In the genomic region with DNA sequence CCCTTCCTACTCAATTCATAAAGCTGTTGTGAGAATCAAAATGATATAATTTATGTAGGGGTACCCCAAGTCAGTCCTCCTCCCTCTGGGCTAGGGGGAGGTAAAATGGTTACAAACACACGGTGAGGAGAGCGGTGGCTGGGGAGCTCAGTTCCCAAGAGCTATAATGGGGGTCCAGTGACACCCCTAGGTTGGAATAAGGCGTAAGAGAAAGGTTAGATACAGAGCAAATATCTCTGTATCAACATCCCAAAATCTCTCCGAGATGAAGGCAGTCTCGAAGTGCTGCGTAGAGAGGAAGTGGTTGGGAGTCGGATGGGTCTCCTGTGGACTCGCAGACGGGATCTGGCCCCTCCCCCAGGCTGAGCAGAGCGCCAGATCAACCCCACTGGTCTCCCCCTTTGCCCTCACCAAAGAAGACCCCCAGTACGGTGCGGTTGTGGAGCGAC, we compare ENCODE assay signal across 13 cellular contexts. TPM values are rescaled to one million over a fixed set of nuclear protein-coding genes. Genes with fewer than 3 reads are reported as not detected.
DNase-seq lines count a peak whose midpoint lies in the region; ATAC-seq and TF ChIP-seq lines count a peak whose summit lies in the region.
"Had no signal": no experiment of that assay in that cellular context is flagged by ENCODE, and none has a peak within 500 bp of the region (broad histone marks: within the 10 kb centered on the region; RNA-seq: fewer than 3 reads in every experiment).

No MANE protein-coding gene starts in this region.

- peak overlapping the region; percentile 75 for H3K4me3 Mint-ChIP-seq in activated naive CD4-positive, alpha-beta T cell treated with anti-CD3 and anti-CD28 coated beads, Interleukin-2, amount 50 U/mL, for 24 hours
- peak overlapping the region; percentile 68 to 72 for H3K4me3 Mint-ChIP-seq in activated T-cell treated with anti-CD3 and anti-CD28 coated beads, Interleukin-2, amount 50 U/mL, for 72 hours

- H3K36me3 Mint-ChIP-seq in activated naive CD4-positive, alpha-beta T cell treated with anti-CD3 and anti-CD28 coated beads, Interleukin-2, amount 50 U/mL, for 24 hours = no peaks in the 10 kb centered on the region
- H3K36me3 Mint-ChIP-seq in activated T-cell treated with anti-CD3 and anti-CD28 coated beads, Interleukin-2, amount 50 U/mL, for 72 hours (ENCODE audit: insufficient read depth in 2 of 2) = no peaks in the 10 kb centered on the region

- intact Hi-C loops in gastrocnemius medialis (cut with DNase I; ENCODE audit: low total_unique reads) = no loop called here

- in situ Hi-C loops in gastrocnemius medialis (cut with MboI; ENCODE audit: low sequenced_read_pairs in 4 of 4) = no loop called here

- no peak overlapping the region for H3K27ac Mint-ChIP-seq in activated naive CD4-positive, alpha-beta T cell treated with anti-CD3 and anti-CD28 coated beads, Interleukin-2, amount 50 U/mL, for 24 hours
- no peak overlapping the region for H3K27ac Mint-ChIP-seq in activated T-cell treated with anti-CD3 and anti-CD28 coated beads, Interleukin-2, amount 50 U/mL, for 72 hours

- H3K4me1 ChIP-seq in iPS-20b (ENCODE audit: insufficient read depth, low read length) (no peaks in the 10 kb centered on the region; the same call in 1 of the 2 replicates), suprapubic skin (peaks cover 43% of the 10 kb centered on the region), gastrocnemius medialis (peaks cover 3 to 14% of the 10 kb centered on the region in 2 donors)

- H3K9ac ChIP-seq in iPS-20b (ENCODE audit: low read depth, low read length) = no peak overlapping the region
- H3K9ac ChIP-seq: BLaER1 had no signal

- H3K4me1 Mint-ChIP-seq in activated naive CD4-positive, alpha-beta T cell treated with anti-CD3 and anti-CD28 coated beads, Interleukin-2, amount 50 U/mL, for 24 hours = peaks cover 32% of the 10 kb centered on the region
- peaks cover 17% of the 10 kb centered on the region for H3K4me1 Mint-ChIP-seq in activated T-cell treated with anti-CD3 and anti-CD28 coated beads, Interleukin-2, amount 50 U/mL, for 72 hours (ENCODE audit: low read depth)

- no peaks in the 10 kb centered on the region for H3K36me3 ChIP-seq in iPS-20b (ENCODE audit: insufficient read depth, low read depth, low read length)
- no peaks in the 10 kb centered on the region for H3K36me3 ChIP-seq in suprapubic skin
- H3K36me3 ChIP-seq in gastrocnemius medialis = no peaks in the 10 kb centered on the region
- H3K36me3 ChIP-seq: BLaER1 had no signal

- H3K27ac ChIP-seq in iPS-20b (ENCODE audit: low read length) = no peak overlapping the region
- no peak overlapping the region for H3K27ac ChIP-seq in suprapubic skin
- H3K27ac ChIP-seq in gastrocnemius medialis = no peak overlapping the region
- H3K27ac ChIP-seq: BLaER1 had no signal

- no peaks in the 10 kb centered on the region for H3K9me3 Mint-ChIP-seq in activated naive CD4-positive, alpha-beta T cell treated with anti-CD3 and anti-CD28 coated beads, Interleukin-2, amount 50 U/mL, for 24 hours
- no peaks in the 10 kb centered on the region for H3K9me3 Mint-ChIP-seq in activated T-cell treated with anti-CD3 and anti-CD28 coated beads, Interleukin-2, amount 50 U/mL, for 72 hours

- TF ChIP-seq CTCF in suprapubic skin (IDR thresholded peaks at IDR 0.05) = no peak
- TF ChIP-seq CTCF in gastrocnemius medialis (IDR thresholded peaks at IDR 0.05 in 4 of 5, conservative IDR thresholded peaks at IDR 0.05 in 1 of 5) = no peak

- H3K9me3 ChIP-seq in iPS-20b (ENCODE audit: insufficient read depth, low read depth, low read length) = peaks cover 11% of the 10 kb centered on the region; the same call in 1 of the 2 replicates
- H3K9me3 ChIP-seq in suprapubic skin = no peaks in the 10 kb centered on the region
- no peaks in the 10 kb centered on the region for H3K9me3 ChIP-seq in gastrocnemius medialis

- peaks cover 58% of the 10 kb centered on the region for H3K27me3 Mint-ChIP-seq in activated naive CD4-positive, alpha-beta T cell treated with anti-CD3 and anti-CD28 coated beads, Interleukin-2, amount 50 U/mL, for 24 hours
- peaks cover 74% of the 10 kb centered on the region for H3K27me3 Mint-ChIP-seq in activated T-cell treated with anti-CD3 and anti-CD28 coated beads, Interleukin-2, amount 50 U/mL, for 72 hours (ENCODE audit: low read depth)

- no peak for TF ChIP-seq POLR2A in suprapubic skin (IDR thresholded peaks at IDR 0.05)
- no peak for TF ChIP-seq POLR2A in gastrocnemius medialis (IDR thresholded peaks at IDR 0.05)

- DNase-seq in activated naive CD4-positive, alpha-beta T cell treated with anti-CD3 and anti-CD28 coated beads, Interleukin-2, amount 50 U/mL, for 16 hours = no peak
- DNase-seq in activated T-cell treated with anti-CD3 and anti-CD28 coated beads, Interleukin-2, amount 50 U/mL, for 72 hours = no peak
- DNase-seq in suprapubic skin (ENCODE audit: low spot score in 2 of 2) = no peak
- no peak for DNase-seq in gastrocnemius medialis
- no peak for DNase-seq in NCI-H1105 (lab: John Stamatoyannopoulos, UW)
- DNase-seq: activated CD4-positive, alpha-beta T cell treated with anti-CD3 and anti-CD28 coated beads, Interleukin-2, amount 50 U/mL, for 4 hours; RPMI8226; stimulated activated naive CD4-positive, alpha-beta T cell had no signal

- H3K4me3 ChIP-seq in iPS-20b (ENCODE audit: low read length) (peak overlapping the region; percentile 50; the same call in 1 of the 2 replicates), suprapubic skin (peak overlapping the region; percentile 30), gastrocnemius medialis (peak overlapping the region in 1 of 4 donors; percentile 11)

- ATAC-seq in activated T-cell treated with anti-CD3 and anti-CD28 coated beads, Interleukin-2, amount 50 U/mL, for 72 hours (replicated peaks in 1 of 2) = peak in 1 of 2 donors; percentile 4
- ATAC-seq in GM18867 (IDR thresholded peaks at IDR 0.05; ENCODE audit: unreplicated experiment) (no peak), gastrocnemius medialis (no peak)

- 5% methylated on average over 10 of the region's 13 CpGs for WGBS in suprapubic skin

- TF ChIP-seq EP300 in suprapubic skin (IDR thresholded peaks at IDR 0.05) = no peak

- H3K27me3 ChIP-seq in iPS-20b (ENCODE audit: insufficient read depth, low read length) = peaks cover 93% of the 10 kb centered on the region
- peaks cover 84% of the 10 kb centered on the region for H3K27me3 ChIP-seq in suprapubic skin
- peaks cover 73 to 83% (median 82%) of the 10 kb centered on the region in 3 donors for H3K27me3 ChIP-seq in gastrocnemius medialis

RNA-seq across cellular contexts. Expression of a gene that starts 1.8 kb away (rescaled TPM):
- total RNA-seq in activated T-cell treated with anti-CD3 and anti-CD28 coated beads, Interleukin-2, amount 50 U/mL, for 72 hours = under 1 TPM; 0.14 to 0.31 TPM
- total RNA-seq in suprapubic skin (10 to 100 TPM in 2 of 4 donors, 1 to 10 TPM in 2; 2.3 to 32.6 (median 6.9) TPM), gastrocnemius medialis (not detected)
- total RNA-seq: lung microvascular endothelial cell had no signal

RNA-seq across cellular contexts. Expression of a gene that starts 2.0 kb away (rescaled TPM):
- total RNA-seq in activated T-cell treated with anti-CD3 and anti-CD28 coated beads, Interleukin-2, amount 50 U/mL, for 72 hours = not detected
- total RNA-seq in suprapubic skin (not detected), gastrocnemius medialis (not detected)
- total RNA-seq: lung microvascular endothelial cell had no signal

RNA-seq across cellular contexts. Expression of a gene that starts 17.5 kb away (rescaled TPM):
- under 1 TPM; 0.46 to 0.65 TPM for total RNA-seq in activated T-cell treated with anti-CD3 and anti-CD28 coated beads, Interleukin-2, amount 50 U/mL, for 72 hours
- total RNA-seq in suprapubic skin (100 to 1,000 TPM in 1 of 4 donors, 10 to 100 TPM in 3; 65.6 to 178 (median 89.6) TPM), gastrocnemius medialis (not detected)
- total RNA-seq: lung microvascular endothelial cell had no signal

RNA-seq across cellular contexts. Expression of a gene that starts 17.6 kb away (rescaled TPM):
- total RNA-seq in activated T-cell treated with anti-CD3 and anti-CD28 coated beads, Interleukin-2, amount 50 U/mL, for 72 hours = under 1 TPM; 0.34 to 0.95 TPM
- 100 to 1,000 TPM in 3 of 4 donors, 10 to 100 TPM in 1; 87.2 to 246 (median 165) TPM for total RNA-seq in suprapubic skin
- total RNA-seq in gastrocnemius medialis = under 1 TPM in 3 of 4 donors, not detected in 1; 0.07 to 0.56 (median 0.13) TPM
- total RNA-seq: lung microvascular endothelial cell had no signal

Comparison
In these comparisons a context has a peak if more than half of its experiments do, and no peak if none do; other contexts are left out.
1. RNA of a gene that starts 17.5 kb away (total RNA-seq): 65.6 to 178 TPM in suprapubic skin; 0.46 to 0.65 TPM in activated T-cell treated with anti-CD3 and anti-CD28 coated beads, Interleukin-2, amount 50 U/mL, for 72 hours and not detected in gastrocnemius medialis; every median in the first group is over 10 times any median in the second.